20 cellular contexts compared by ENCODE assay signal in the genomic region with DNA sequence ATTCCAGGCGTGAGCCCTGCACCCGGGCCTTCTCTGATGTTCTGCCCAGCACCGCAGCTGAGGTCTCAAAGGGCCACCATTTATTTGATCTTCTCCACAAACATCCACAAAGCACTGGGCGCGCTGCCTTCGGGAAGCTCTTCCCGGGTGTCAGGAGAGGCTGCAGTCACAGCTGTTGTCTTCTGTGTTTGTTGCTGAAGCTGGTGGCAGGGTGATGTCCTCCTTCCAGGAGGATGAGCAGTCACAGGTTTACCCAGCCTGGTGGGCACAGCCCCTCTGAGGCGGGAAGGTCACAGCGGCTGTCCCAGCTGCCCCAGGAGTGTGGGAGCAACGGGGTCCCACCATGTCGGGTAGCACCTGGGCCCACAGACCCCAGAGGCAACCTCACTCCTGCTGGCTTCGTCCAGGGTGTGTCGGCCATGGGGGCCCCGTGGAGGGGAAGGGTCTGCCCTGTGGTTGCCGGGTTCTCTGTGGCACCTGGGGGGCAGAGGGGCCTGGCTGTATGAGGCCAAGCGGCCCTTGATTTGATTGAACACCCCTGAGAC. TPM values are rescaled to one million over a fixed set of nuclear protein-coding genes. Genes with fewer than 3 reads are reported as not detected.
DNase-seq lines count a peak whose midpoint lies in the region; ATAC-seq, FAIRE-seq and TF ChIP-seq lines count a peak whose summit lies in the region.
"Had no signal": no experiment of that assay in that cellular context is flagged by ENCODE, and none has a peak within 500 bp of the region (broad histone marks: within the 10 kb centered on the region; RNA-seq: fewer than 3 reads in every experiment).

No MANE protein-coding gene starts in this region.

- H3K27me3 Mint-ChIP-seq in stimulated activated memory B cell treated with anti-CD40 and anti-IgM and Interleukin-4, amounts not matched to agents 10 μg/mL and 1 μg/mL and 100 μg/mL, for 72 hours, result peaks cover 31% of the 10 kb centered on the region
- H3K27me3 Mint-ChIP-seq: activated CD4-positive, alpha-beta memory T cell treated with anti-CD3 and anti-CD28 coated beads, Interleukin-2, amount 10 ng/mL, durations not matched to agents 7 days and 5 days had no signal

- 6% methylated on average over 3 of the region's 16 CpGs for WGBS in HepG2 (ENCODE audit: low lambda C conversion rate)
- 65 to 73% methylated on average over 4 to 9 of the region's 16 CpGs for WGBS in thyroid gland, 2 donors

- in situ Hi-C loops in HepG2 (cut with HindIII; ENCODE audit: extremely low pct_ligation_motif_present, low pct_unique_long_range_greater_than_20kb), result no loop called here

- RAD21 ChIA-PET in HCT116 (lab: Charles Lee; ENCODE audit: low non-redundant PET in 1 of 2, low total read pairs in 2 of 2, uncharacterized antibody in 2 of 2, unreplicated experiment in 2 of 2), result no interaction called here

- CTCF ChIA-PET in HCT116 (lab: Charles Lee) (no interaction called here), HepG2 (lab: Yijun Ruan, JAX; ENCODE audit: low intra/inter-chr PET ratio, low total read pairs) (no interaction called here)

- no peaks in the 10 kb centered on the region for H3K4me1 Mint-ChIP-seq in stimulated activated memory B cell treated with anti-CD40 and anti-IgM and Interleukin-4, amounts not matched to agents 10 μg/mL and 1 μg/mL and 100 μg/mL, for 72 hours
- H3K4me1 Mint-ChIP-seq: activated CD4-positive, alpha-beta memory T cell treated with anti-CD3 and anti-CD28 coated beads, Interleukin-2, amount 10 ng/mL, durations not matched to agents 7 days and 5 days had no signal

- H3K79me2 ChIP-seq in HCT116 (ENCODE audit: insufficient read depth, low read length) (no peaks in the 10 kb centered on the region), HepG2 (ENCODE audit: insufficient read depth, low read length) (no peaks in the 10 kb centered on the region)

- H4K20me1 ChIP-seq in HCT116 (ENCODE audit: insufficient read depth), result no peaks in the 10 kb centered on the region
- peaks cover 3% of the 10 kb centered on the region; the same call in 1 of the 2 replicates for H4K20me1 ChIP-seq in HepG2 (ENCODE audit: insufficient read depth, low read length)

- no peak overlapping the region for H3K27ac Mint-ChIP-seq in stimulated activated memory B cell treated with anti-CD40 and anti-IgM and Interleukin-4, amounts not matched to agents 10 μg/mL and 1 μg/mL and 100 μg/mL, for 72 hours
- H3K27ac Mint-ChIP-seq: activated CD4-positive, alpha-beta memory T cell treated with anti-CD3 and anti-CD28 coated beads, Interleukin-2, amount 10 ng/mL, durations not matched to agents 7 days and 5 days had no signal

- ATAC-seq in HCT116 (no peak), HepG2 (peak; percentile 10), HG03469 (IDR thresholded peaks at IDR 0.05; ENCODE audit: unreplicated experiment) (no peak)
- no peak for ATAC-seq in stimulated activated memory B cell treated with anti-CD40 and anti-IgM and Interleukin-4, amounts not matched to agents 10 μg/mL and 1 μg/mL and 100 μg/mL, for 72 hours

- BruUV-seq in HCT116 (replicated peaks; lab: Mats Ljungman, UMichigan) (no TSS peak), HepG2 (replicated peaks; lab: Mats Ljungman, UMichigan) (no TSS peak)

- no peaks in the 10 kb centered on the region for H3K27me3 ChIP-seq in HCT116 (ENCODE audit: insufficient read depth, low read length)
- H3K27me3 ChIP-seq in HepG2 (ENCODE audit: control insufficient read depth in 1 of 2, insufficient read depth in 2 of 2, low read length in 2 of 2), result peaks cover 21 to 72% of the 10 kb centered on the region in 2 experiments
- no peaks in the 10 kb centered on the region for H3K27me3 ChIP-seq in thyroid gland

- TF ChIP-seq RAD21 in HCT116 (IDR thresholded peaks at IDR 0.05; ENCODE audit: low read depth), result no peak
- TF ChIP-seq RAD21 in HepG2 (CRISPR knock-in tag; IDR thresholded peaks at IDR 0.05), result no peak

- POLR2A ChIA-PET in HCT116 (lab: Charles Lee) (no interaction called here), HepG2 (lab: Yijun Ruan, JAX) (no interaction called here)

- H3K36me3 ChIP-seq in HCT116 (ENCODE audit: control insufficient read depth in 1 of 2, insufficient read depth in 2 of 2, low read length in 2 of 2), result no peaks in the 10 kb centered on the region
- H3K36me3 ChIP-seq in HepG2 (replicated peaks in 1 of 2; ENCODE audit: control insufficient read depth in 1 of 2, insufficient read depth in 2 of 2, low read length in 2 of 2), result no peaks in the 10 kb centered on the region
- H3K36me3 ChIP-seq in thyroid gland, result no peaks in the 10 kb centered on the region
- H3K36me3 ChIP-seq: esophagus muscularis mucosa had no signal

- FAIRE-seq in HepG2 (lab: Jason Lieb, UNC), result no peak
- FAIRE-seq: GM12892 had no signal

- H2AFZ ChIP-seq in HCT116 (ENCODE audit: low read depth, low read length, poor library complexity, severe bottlenecking) (no peak overlapping the region), HepG2 (ENCODE audit: low read length) (no peak overlapping the region)

- TF ChIP-seq CTCF in HCT116 (IDR thresholded peaks at IDR 0.05 in 2 of 3, conservative IDR thresholded peaks at IDR 0.05 in 1 of 3; ENCODE audit: borderline replicate concordance in 1 of 3, insufficient read depth in 1 of 3, low read depth in 2 of 3, low read length in 2 of 3) (no peak), HepG2 (CRISPR knock-in tag; IDR thresholded peaks at IDR 0.05) (no peak), thyroid gland (IDR thresholded peaks at IDR 0.05) (no peak)

- no peak overlapping the region for H3K4me3 ChIP-seq in HCT116 (replicated peaks in 1 of 2; ENCODE audit: low read depth in 1 of 2, low read length in 2 of 2)
- H3K4me3 ChIP-seq in HepG2 (replicated peaks in 1 of 3; ENCODE audit: insufficient read depth in 1 of 3, low read depth in 2 of 3, low read length in 3 of 3), result peak overlapping the region in 1 of 3 experiments; percentile 14; a peak in 1 of 6 replicates
- no peak overlapping the region for H3K4me3 ChIP-seq in thyroid gland (replicated peaks in 1 of 3)
- H3K4me3 ChIP-seq: esophagus muscularis mucosa had no signal

- TF ChIP-seq POLR2A in HCT116 (IDR thresholded peaks at IDR 0.05; ENCODE audit: borderline replicate concordance, extremely low read depth, insufficient read depth, insufficient read length), result no peak
- TF ChIP-seq POLR2A in HepG2 (IDR thresholded peaks at IDR 0.05; ENCODE audit: insufficient read depth in 1 of 2, low read depth in 2 of 2, low read length in 2 of 2), result no peak
- TF ChIP-seq POLR2A in thyroid gland (IDR thresholded peaks at IDR 0.05), result no peak

- no peaks in the 10 kb centered on the region for H3K9me3 ChIP-seq in HCT116 (ENCODE audit: control insufficient read depth in 1 of 2, insufficient read depth in 1 of 2, low read depth in 1 of 2, low read length in 2 of 2)
- no peaks in the 10 kb centered on the region for H3K9me3 ChIP-seq in HepG2 (ENCODE audit: low read length)
- no peaks in the 10 kb centered on the region for H3K9me3 ChIP-seq in thyroid gland
- H3K9me3 ChIP-seq: esophagus muscularis mucosa had no signal

- no peaks in the 10 kb centered on the region for H3K36me3 Mint-ChIP-seq in stimulated activated memory B cell treated with anti-CD40 and anti-IgM and Interleukin-4, amounts not matched to agents 10 μg/mL and 1 μg/mL and 100 μg/mL, for 72 hours

- H3K9ac ChIP-seq in HCT116 (ENCODE audit: low read length), result peak overlapping the region; percentile 40
- H3K9ac ChIP-seq in HepG2 (ENCODE audit: insufficient read depth, low read depth, low read length), result no peak overlapping the region

- H3K9me2 ChIP-seq in HCT116 (ENCODE audit: insufficient read depth), result no peaks in the 10 kb centered on the region

- H3K4me2 ChIP-seq in HCT116 (ENCODE audit: low read length), result peak overlapping the region; percentile 59
- peak overlapping the region; percentile 46; the same call in 1 of the 2 replicates for H3K4me2 ChIP-seq in HepG2 (ENCODE audit: low read depth, low read length)

- intact Hi-C loops in HCT116 (cut with micrococcal nuclease) (no loop called here), HepG2 (cut with micrococcal nuclease; ENCODE audit: unreplicated experiment) (loop anchor here (5.0 kb wide), 1 partner anchor 33 kb away; no protein-coding TSS in a partner anchor), thyroid gland (cut with DNase I) (no loop called here)

- H3K4me1 ChIP-seq in HCT116 (ENCODE audit: control insufficient read depth in 1 of 2, insufficient read depth in 2 of 2, low read length in 2 of 2) (peaks cover 41 to 58% of the 10 kb centered on the region in 2 experiments), HepG2 (ENCODE audit: insufficient read depth, low read length) (peaks cover 78% of the 10 kb centered on the region), thyroid gland (peaks cover 73 to 97% of the 10 kb centered on the region in 2 donors)

- peak overlapping the region; percentile 65; the same call in 1 of the 2 replicates for H3K27ac ChIP-seq in HCT116 (ENCODE audit: low read depth, low read length)
- H3K27ac ChIP-seq in HepG2 (ENCODE audit: extremely low read length, insufficient read depth, low read length), result no peak overlapping the region
- H3K27ac ChIP-seq in thyroid gland, result peak overlapping the region; percentile 86 to 99 (median 96)

- H3K4me3 Mint-ChIP-seq in stimulated activated memory B cell treated with anti-CD40 and anti-IgM and Interleukin-4, amounts not matched to agents 10 μg/mL and 1 μg/mL and 100 μg/mL, for 72 hours, result no peak overlapping the region
- H3K4me3 Mint-ChIP-seq: activated CD4-positive, alpha-beta memory T cell treated with anti-CD3 and anti-CD28 coated beads, Interleukin-2, amount 10 ng/mL, durations not matched to agents 7 days and 5 days had no signal

- DNase-seq in HCT116 (ENCODE audit: low read depth, low spot score), result no peak
- DNase-seq in SW480 (ENCODE audit: low spot score), result peak; percentile 53
- peak; percentile 59 for DNase-seq in HepG2 (ENCODE audit: low spot score)
- DNase-seq in thyroid gland, result no peak
- no peak for DNase-seq in activated naive CD4-positive, alpha-beta T cell treated with Interleukin-2 at 50 U/mL for 16 hours
- DNase-seq: activated CD4-positive, alpha-beta memory T cell treated with anti-CD3 and anti-CD28 coated beads, Interleukin-2, amount 10 ng/mL, durations not matched to agents 7 days and 5 days; activated T-cell treated with anti-CD3 and anti-CD28 coated beads for 4 hours; anterior cingulate cortex; DMS79 treated with DMSO at 0.1 percent for 48 hours; effector CD8-positive, alpha-beta T cell; NCI-H1048; NCI-H1930; NCI-H345; NCI-H82; stimulated activated CD8-positive, alpha-beta memory T cell treated with anti-CD3 and anti-CD28 coated beads, Interleukin-4, amount 100 ng/mL, for 48 hours; T-helper 9 cell had no signal

- TF ChIP-seq EP300 in HepG2 (IDR thresholded peaks at IDR 0.05; ENCODE audit: low read depth in 2 of 2, low read length in 2 of 2) (no peak), HepG2 (CRISPR knock-in tag; IDR thresholded peaks at IDR 0.05; ENCODE audit: borderline replicate concordance) (no peak)

- H3K9me3 Mint-ChIP-seq in stimulated activated memory B cell treated with anti-CD40 and anti-IgM and Interleukin-4, amounts not matched to agents 10 μg/mL and 1 μg/mL and 100 μg/mL, for 72 hours, result peaks cover 2% of the 10 kb centered on the region

RNA-seq across cellular contexts. Expression of gene FGFRL1, which starts 27.6 kb away (rescaled TPM):
- total RNA-seq in HCT116 (2021; ENCODE audit: unreplicated experiment) (91.1 TPM), HepG2 (2016; rRNA removed; fragmentation: Illumina TruSeq; extraction: Trizol) (12.3 and 19.1 TPM in 2 replicates), thyroid gland (10 to 100 TPM; 59.0 to 93.9 (median 77.2) TPM)
- 75.9 and 100 TPM in 2 replicates for polyA plus RNA-seq in HCT116 (2012)
- total RNA-seq in HepG2 (2016; cell fraction: cytosol; rRNA removed; fragmentation: Illumina TruSeq; extraction: Trizol; ENCODE audit: low read depth), result 8.9 and 9.3 TPM in 2 replicates
- total RNA-seq in HepG2 (2016; cell fraction: insoluble cytoplasmic fraction; rRNA removed; fragmentation: Illumina TruSeq; extraction: Trizol), result 11.5 and 17.5 TPM in 2 replicates
- total RNA-seq in HepG2 (2016; cell fraction: membrane; rRNA removed; fragmentation: Illumina TruSeq; extraction: Trizol), result 31.8 and 32.6 TPM in 2 replicates
- 13.0 and 15.9 TPM in 2 replicates for total RNA-seq in HepG2 (2016; cell fraction: nucleus; rRNA removed; fragmentation: Illumina TruSeq; extraction: Trizol)
- polyA plus RNA-seq in HepG2 (2011; rRNA removed), result 30.6 and 35.5 TPM in 2 replicates
- polyA plus RNA-seq in HepG2 (2011; cell fraction: cytosol; rRNA removed), result 37.2 and 49.4 TPM in 2 replicates
- polyA plus RNA-seq in HepG2 (2011; cell fraction: nucleus; rRNA removed), result 122 and 143 TPM in 2 replicates
- 21.8 and 31.9 TPM in 2 replicates for polyA plus RNA-seq in HepG2 (2012)
- polyA plus RNA-seq in HepG2 (2016; cell fraction: cytosol; fragmentation: Illumina TruSeq; extraction: Trizol; ENCODE audit: low read depth), result 15.2 and 15.4 TPM in 2 replicates
- 18.1 and 23.1 TPM in 2 replicates for polyA plus RNA-seq in HepG2 (2016; cell fraction: insoluble cytoplasmic fraction; fragmentation: Illumina TruSeq; extraction: Trizol; ENCODE audit: low read depth)
- 38.4 and 44.6 TPM in 2 replicates for polyA plus RNA-seq in HepG2 (2016; cell fraction: membrane; fragmentation: Illumina TruSeq; extraction: Trizol; ENCODE audit: low read depth)
- polyA plus RNA-seq in HepG2 (2016; cell fraction: nucleus; fragmentation: Illumina TruSeq; extraction: Trizol; ENCODE audit: insufficient read depth, low read depth), result 33.6 and 40.0 TPM in 2 replicates
- polyA minus RNA-seq in HepG2 (2011; rRNA and poly(A)+ RNA removed; ENCODE audit: low replicate concordance), result 74.3 and 145 TPM in 2 replicates
- polyA minus RNA-seq in HepG2 (2011; cell fraction: cytosol; rRNA and poly(A)+ RNA removed), result 22.8 and 26.5 TPM in 2 replicates
- polyA minus RNA-seq in HepG2 (2011; cell fraction: nucleus; rRNA and poly(A)+ RNA removed), result 19.9 and 23.2 TPM in 2 replicates

RNA-seq across cellular contexts. Expression of gene SLC26A1, which starts 45.8 kb away (rescaled TPM):
- total RNA-seq in HCT116 (2021; ENCODE audit: unreplicated experiment) (0.22 TPM), HepG2 (2016; rRNA removed; fragmentation: Illumina TruSeq; extraction: Trizol) (7.2 and 22.9 TPM in 2 replicates), thyroid gland (under 1 TPM; 0.15 to 0.33 (median 0.24) TPM)
- polyA plus RNA-seq in HCT116 (2012), result 4.4 and 5.6 TPM in 2 replicates
- 1.1 and 1.9 TPM in 2 replicates for total RNA-seq in HepG2 (2016; cell fraction: cytosol; rRNA removed; fragmentation: Illumina TruSeq; extraction: Trizol; ENCODE audit: low read depth)
- total RNA-seq in HepG2 (2016; cell fraction: insoluble cytoplasmic fraction; rRNA removed; fragmentation: Illumina TruSeq; extraction: Trizol), result 6.6 and 22.7 TPM in 2 replicates
- total RNA-seq in HepG2 (2016; cell fraction: membrane; rRNA removed; fragmentation: Illumina TruSeq; extraction: Trizol), result 4.2 and 4.6 TPM in 2 replicates
- 23.8 and 28.9 TPM in 2 replicates for total RNA-seq in HepG2 (2016; cell fraction: nucleus; rRNA removed; fragmentation: Illumina TruSeq; extraction: Trizol)
- polyA plus RNA-seq in HepG2 (2011; rRNA removed), result 5.4 and 8.4 TPM in 2 replicates
- polyA plus RNA-seq in HepG2 (2011; cell fraction: cytosol; rRNA removed), result 7.7 and 10.8 TPM in 2 replicates
- polyA plus RNA-seq in HepG2 (2011; cell fraction: nucleus; rRNA removed), result 30.6 and 45.2 TPM in 2 replicates
- polyA plus RNA-seq in HepG2 (2012), result 5.1 and 7.0 TPM in 2 replicates
- 1.2 and 1.5 TPM in 2 replicates for polyA plus RNA-seq in HepG2 (2016; cell fraction: cytosol; fragmentation: Illumina TruSeq; extraction: Trizol; ENCODE audit: low read depth)
- 4.5 and 6.1 TPM in 2 replicates for polyA plus RNA-seq in HepG2 (2016; cell fraction: insoluble cytoplasmic fraction; fragmentation: Illumina TruSeq; extraction: Trizol; ENCODE audit: low read depth)
- 1.6 and 2.2 TPM in 2 replicates for polyA plus RNA-seq in HepG2 (2016; cell fraction: membrane; fragmentation: Illumina TruSeq; extraction: Trizol; ENCODE audit: low read depth)
- polyA plus RNA-seq in HepG2 (2016; cell fraction: nucleus; fragmentation: Illumina TruSeq; extraction: Trizol; ENCODE audit: insufficient read depth, low read depth), result 25.4 and 27.0 TPM in 2 replicates
- 0.40 and 58.6 TPM in 2 replicates for polyA minus RNA-seq in HepG2 (2011; rRNA and poly(A)+ RNA removed; ENCODE audit: low replicate concordance)
- polyA minus RNA-seq in HepG2 (2011; cell fraction: cytosol; rRNA and poly(A)+ RNA removed), result 13.4 and 13.6 TPM in 2 replicates
- 37.7 and 40.7 TPM in 2 replicates for polyA minus RNA-seq in HepG2 (2011; cell fraction: nucleus; rRNA and poly(A)+ RNA removed)

RNA-seq across cellular contexts. Expression of gene IDUA, which starts 52.2 kb away (rescaled TPM):
- 28.2 TPM for total RNA-seq in HCT116 (2021; ENCODE audit: unreplicated experiment)
- polyA plus RNA-seq in HCT116 (2012), result 22.3 and 26.0 TPM in 2 replicates
- total RNA-seq in HepG2 (2016; rRNA removed; fragmentation: Illumina TruSeq; extraction: Trizol), result 0.32 and 1.0 TPM in 2 replicates
- not detected in 2 replicates for total RNA-seq in HepG2 (2016; cell fraction: cytosol; rRNA removed; fragmentation: Illumina TruSeq; extraction: Trizol; ENCODE audit: low read depth)
- 0.84 TPM in 1 of 2 replicates, not detected in the other for total RNA-seq in HepG2 (2016; cell fraction: insoluble cytoplasmic fraction; rRNA removed; fragmentation: Illumina TruSeq; extraction: Trizol)
- total RNA-seq in HepG2 (2016; cell fraction: membrane; rRNA removed; fragmentation: Illumina TruSeq; extraction: Trizol), result 0.24 and 0.53 TPM in 2 replicates
- total RNA-seq in HepG2 (2016; cell fraction: nucleus; rRNA removed; fragmentation: Illumina TruSeq; extraction: Trizol), result 0.75 and 2.8 TPM in 2 replicates
- 0.77 and 1.5 TPM in 2 replicates for polyA plus RNA-seq in HepG2 (2011; rRNA removed)
- polyA plus RNA-seq in HepG2 (2011; cell fraction: cytosol; rRNA removed), result 0.24 and 0.27 TPM in 2 replicates
- polyA plus RNA-seq in HepG2 (2011; cell fraction: nucleus; rRNA removed), result 34.5 and 42.6 TPM in 2 replicates
- polyA plus RNA-seq in HepG2 (2012), result 1.0 and 2.7 TPM in 2 replicates
- 0.19 and 0.29 TPM in 2 replicates for polyA plus RNA-seq in HepG2 (2016; cell fraction: cytosol; fragmentation: Illumina TruSeq; extraction: Trizol; ENCODE audit: low read depth)
- polyA plus RNA-seq in HepG2 (2016; cell fraction: insoluble cytoplasmic fraction; fragmentation: Illumina TruSeq; extraction: Trizol; ENCODE audit: low read depth), result not detected in 2 replicates
- 0.19 and 0.30 TPM in 2 replicates for polyA plus RNA-seq in HepG2 (2016; cell fraction: membrane; fragmentation: Illumina TruSeq; extraction: Trizol; ENCODE audit: low read depth)
- polyA plus RNA-seq in HepG2 (2016; cell fraction: nucleus; fragmentation: Illumina TruSeq; extraction: Trizol; ENCODE audit: insufficient read depth, low read depth), result 2.2 and 4.7 TPM in 2 replicates
- 1.4 and 1.8 TPM in 2 replicates for polyA minus RNA-seq in HepG2 (2011; rRNA and poly(A)+ RNA removed; ENCODE audit: low replicate concordance)
- polyA minus RNA-seq in HepG2 (2011; cell fraction: cytosol; rRNA and poly(A)+ RNA removed), result 0.69 TPM in 1 of 2 replicates, not detected in the other
- 3.5 and 4.0 TPM in 2 replicates for polyA minus RNA-seq in HepG2 (2011; cell fraction: nucleus; rRNA and poly(A)+ RNA removed)
- total RNA-seq in thyroid gland, result 10 to 100 TPM in 3 of 4 donors, 1 to 10 TPM in 1; 9.7 to 32.3 (median 25.0) TPM

Comparison
In these comparisons a context has a peak if more than half of its experiments do, and no peak if none do; other contexts are left out.
1. DNase-seq: peak in SW480 (single experiment) and HepG2 (single experiment); none in HCT116 (single experiment), thyroid gland (0 of 2) and activated naive CD4-positive, alpha-beta T cell treated with Interleukin-2 at 50 U/mL for 16 hours (single experiment).